ENCODE assay signal across 8 cellular contexts in the genomic region with DNA sequence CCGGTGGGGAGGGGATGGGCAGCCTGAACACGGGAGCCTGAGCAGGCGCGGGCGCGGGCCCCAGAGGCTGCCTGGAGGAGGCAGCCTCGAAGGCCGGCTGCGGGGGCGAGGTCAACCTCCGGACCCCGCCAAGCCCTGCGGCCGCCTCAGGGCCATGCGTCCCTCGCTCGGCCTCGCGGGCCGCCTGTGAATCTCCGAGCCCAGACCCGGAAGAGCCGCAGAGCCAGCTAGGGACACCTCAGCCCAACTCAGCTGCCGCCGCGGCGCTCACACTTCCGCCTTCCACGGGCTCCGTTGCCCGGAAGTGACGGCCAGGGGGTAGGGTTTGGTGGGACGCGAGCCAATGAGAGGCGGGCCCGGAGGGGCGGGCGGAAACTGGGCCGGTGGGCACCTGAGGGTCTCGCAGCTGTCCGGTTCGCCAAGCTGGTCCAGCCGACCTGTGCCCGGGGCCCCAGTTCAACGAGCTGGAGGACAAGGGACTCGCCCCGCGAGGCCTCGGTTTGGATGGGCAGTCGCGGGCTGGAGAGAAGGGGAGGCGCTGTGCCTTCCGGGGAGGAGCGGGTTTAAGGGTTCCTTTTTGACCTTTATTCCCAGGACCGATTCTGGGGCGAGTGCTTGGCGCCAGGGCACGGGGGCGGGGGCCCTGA. TPM values are rescaled to one million over a fixed set of nuclear protein-coding genes. Genes with fewer than 3 reads are reported as not detected.
A peak's percentile ranks its signal among the peaks of the same experiment; 100 is the strongest.
DNase-seq lines count a peak whose midpoint lies in the region; ATAC-seq, FAIRE-seq and TF ChIP-seq lines count a peak whose summit lies in the region.

A gene (minus strand): TSS at position 277 of the 647 bp plus-strand sequence. CDS start 386 bp downstream, outside the sequence.

- 1% methylated on average over 15 of the region's 59 CpGs for whole genome bisulfite sequencing in A549 (ENCODE audit: missing lambda C conversion rate)

- H3K4me3 ChIP-seq in A549 (peak within 1 kb of the TSS; percentile 74), iPS-18c (ENCODE audit: insufficient read depth, low read depth, low read length) (peak within 1 kb of the TSS; percentile 87), skeletal muscle tissue (ENCODE audit: low read length in 3 of 3) (peak within 1 kb of the TSS; percentile 80 to 90 (median 84))

- TF ChIP-seq CTCF in A549 (IDR thresholded peaks at IDR 0.05) (no peak; the same call in 2 of the 3 replicates), VCaP (conservative IDR thresholded peaks at IDR 0.05) (no peak), MCF 10A (IDR thresholded peaks at IDR 0.05; ENCODE audit: unreplicated experiment) (no peak)

- H3K27me3 Mint-ChIP-seq in MCF 10A (ENCODE audit: insufficient read depth, unreplicated experiment): peaks cover 2% of the 10 kb centered on the region

- CTCF ChIA-PET in A549 (lab: Yijun Ruan, JAX): interaction anchor here (0.6 to 2.6 kb wide), 20 partner anchors 10 to 199 kb away, joined by 3 to 24 read pairs (median 4); no protein-coding TSS in a partner anchor
- CTCF ChIA-PET in MCF 10A (lab: Yijun Ruan, JAX): interaction anchor here (0.5 to 1.5 kb wide), 4 partner anchors 35 to 222 kb away, joined by 3 to 5 read pairs (median 4); no protein-coding TSS in a partner anchor

- TF ChIP-seq RAD21 in A549 (conservative IDR thresholded peaks at IDR 0.05 in 1 of 2, IDR thresholded peaks at IDR 0.05 in 1 of 2): peak in 1 of 2 experiments; percentile 24; a peak in 1 of 5 replicates

- H3K9ac ChIP-seq in skeletal muscle tissue (ENCODE audit: low read depth in 1 of 3, low read length in 3 of 3): peak within 1 kb of the TSS; percentile 73 to 94 (median 93)

- BruUV-seq in MCF 10A (replicated peaks; lab: Mats Ljungman, UMichigan): no TSS peak

- POLR2A ChIA-PET in A549 (lab: Yijun Ruan, JAX): interaction anchor here (0.6 to 2.2 kb wide), 8 partner anchors 11 to 220 kb away, joined by 3 to 9 read pairs (median 4); a partner anchor contains a TSS
- POLR2A ChIA-PET in MCF 10A (lab: Yijun Ruan, JAX): interaction anchor here (0.6 to 2.6 kb wide), 16 partner anchors 10 to 621 kb away, joined by 3 to 30 read pairs (median 6); a partner anchor contains a TSS

- no peaks in the 10 kb centered on the region for H3K9me3 Mint-ChIP-seq in MCF 10A (ENCODE audit: unreplicated experiment)

- peak within 1 kb of the TSS; percentile 84 for H3K4me3 Mint-ChIP-seq in MCF 10A (ENCODE audit: unreplicated experiment)

- DNase-seq in A549 (ENCODE audit: low read depth in 1 of 2, low spot score in 1 of 2) (peak; percentile 87 to 100), NCI-H2171 treated with DMSO at 0.1 percent for 48 hours (lab: John Stamatoyannopoulos, UW) (peak; percentile 72), MCF 10A (ENCODE audit: unreplicated experiment) (peak; percentile 88)

- ATAC-seq in A549 (peak; percentile 94 to 95), GM18519 (IDR thresholded peaks at IDR 0.05; ENCODE audit: low FRiP score, unreplicated experiment) (peak; percentile 52), HG03045 (IDR thresholded peaks at IDR 0.05; ENCODE audit: unreplicated experiment) (peak; percentile 86)

- H3K9me3 ChIP-seq in A549: no peaks in the 10 kb centered on the region
- no peaks in the 10 kb centered on the region for H3K9me3 ChIP-seq in iPS-18c (ENCODE audit: control insufficient read depth, insufficient read depth, low read length)
- no peaks in the 10 kb centered on the region for H3K9me3 ChIP-seq in skeletal muscle tissue (ENCODE audit: control insufficient read depth in 3 of 3, low read length in 3 of 3)

- H3K4me1 ChIP-seq in A549 (peaks cover 22% of the 10 kb centered on the region), skeletal muscle tissue (ENCODE audit: control insufficient read depth in 3 of 3, insufficient read depth in 3 of 3, low read length in 3 of 3) (peaks cover 14 to 30% (median 19%) of the 10 kb centered on the region in 3 donors)

- no peak for TF ChIP-seq EP300 in A549 (IDR thresholded peaks at IDR 0.05)

- peaks cover 12% of the 10 kb centered on the region for H3K36me3 Mint-ChIP-seq in MCF 10A (ENCODE audit: insufficient read depth, unreplicated experiment)

- H3K27ac Mint-ChIP-seq in MCF 10A (ENCODE audit: low read depth, unreplicated experiment): peak within 1 kb of the TSS; percentile 93

- no peak for FAIRE-seq in A549 (lab: Jason Lieb, UNC)

- H3K4me2 ChIP-seq in A549: peak within 1 kb of the TSS; percentile 90

- H3K27ac ChIP-seq in A549 (peak within 1 kb of the TSS; percentile 91 to 92), VCaP (peak within 1 kb of the TSS; percentile 89), skeletal muscle tissue (ENCODE audit: low read depth, low read length) (peak within 1 kb of the TSS; percentile 90)

- peak; percentile 95 for TF ChIP-seq POLR2A in A549 (IDR thresholded peaks at IDR 0.05; ENCODE audit: low read length)

- peaks cover 13% of the 10 kb centered on the region for H3K4me1 Mint-ChIP-seq in MCF 10A (ENCODE audit: insufficient read depth, unreplicated experiment)

- H3K27me3 ChIP-seq in skeletal muscle tissue (ENCODE audit: control insufficient read depth in 3 of 3, insufficient read depth in 3 of 3, low read length in 3 of 3): no peaks in the 10 kb centered on the region

- intact Hi-C loops in MCF 10A (cut with micrococcal nuclease): loop anchor here (2.0 kb wide), 1 partner anchor 34 kb away; no protein-coding TSS in a partner anchor

- peaks cover 0 to 4% (median 0%) of the 10 kb centered on the region in 3 donors for H3K36me3 ChIP-seq in skeletal muscle tissue (ENCODE audit: control insufficient read depth in 3 of 3, insufficient read depth in 3 of 3, low read length in 3 of 3)

TF ChIP-seq in A549, 52 proteins besides CTCF, POLR2A, EP300 and RAD21 (continues in another document):
- peak; percentile 74 for TF ChIP-seq TP53 (CRISPR knock-in tag; IDR thresholded peaks at IDR 0.05)
- no peak; the same call in 1 of the 2 replicates for TF ChIP-seq TFCP2L1 (CRISPR knock-in tag; IDR thresholded peaks at IDR 0.05)
- TF ChIP-seq MYC (IDR thresholded peaks at IDR 0.05; ENCODE audit: borderline replicate concordance, low read length): 0 out of 2 replicates have a peak, but pooled peaks have one; percentile 42
- TF ChIP-seq, protein P1, sequence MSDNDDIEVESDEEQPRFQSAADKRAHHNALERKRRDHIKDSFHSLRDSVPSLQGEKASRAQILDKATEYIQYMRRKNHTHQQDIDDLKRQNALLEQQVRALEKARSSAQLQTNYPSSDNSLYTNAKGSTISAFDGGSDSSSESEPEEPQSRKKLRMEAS (IDR thresholded peaks at IDR 0.05): peak; percentile 59
- TF ChIP-seq, protein P2, sequence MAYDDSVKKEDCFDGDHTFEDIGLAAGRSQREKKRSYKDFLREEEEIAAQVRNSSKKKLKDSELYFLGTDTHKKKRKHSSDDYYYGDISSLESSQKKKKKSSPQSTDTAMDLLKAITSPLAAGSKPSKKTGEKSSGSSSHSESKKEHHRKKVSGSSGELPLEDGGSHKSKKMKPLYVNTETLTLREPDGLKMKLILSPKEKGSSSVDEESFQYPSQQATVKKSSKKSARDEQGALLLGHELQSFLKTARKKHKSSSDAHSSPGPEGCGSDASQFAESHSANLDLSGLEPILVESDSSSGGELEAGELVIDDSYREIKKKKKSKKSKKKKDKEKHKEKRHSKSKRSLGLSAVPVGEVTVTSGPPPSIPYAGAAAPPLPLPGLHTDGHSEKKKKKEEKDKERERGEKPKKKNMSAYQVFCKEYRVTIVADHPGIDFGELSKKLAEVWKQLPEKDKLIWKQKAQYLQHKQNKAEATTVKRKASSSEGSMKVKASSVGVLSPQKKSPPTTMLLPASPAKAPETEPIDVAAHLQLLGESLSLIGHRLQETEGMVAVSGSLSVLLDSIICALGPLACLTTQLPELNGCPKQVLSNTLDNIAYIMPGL (CRISPR knock-in tag; IDR thresholded peaks at IDR 0.05; ENCODE audit: borderline replicate concordance): peak; percentile 38; the same call in 1 of the 2 replicates
- peak; percentile 26; the same call in 1 of the 2 replicates for TF ChIP-seq GATA3 (IDR thresholded peaks at IDR 0.05; ENCODE audit: borderline replicate concordance)
- no peak for TF ChIP-seq RCOR1 (IDR thresholded peaks at IDR 0.05; ENCODE audit: low read depth, low read length)
- no peak; the same call in 1 of the 2 replicates for TF ChIP-seq KDM5A (IDR thresholded peaks at IDR 0.05)
- TF ChIP-seq, protein P3, sequence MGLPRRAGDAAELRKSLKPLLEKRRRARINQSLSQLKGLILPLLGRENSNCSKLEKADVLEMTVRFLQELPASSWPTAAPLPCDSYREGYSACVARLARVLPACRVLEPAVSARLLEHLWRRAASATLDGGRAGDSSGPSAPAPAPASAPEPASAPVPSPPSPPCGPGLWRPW (IDR thresholded peaks at IDR 0.05): no peak
- TF ChIP-seq MAZ (IDR thresholded peaks at IDR 0.05; ENCODE audit: borderline replicate concordance, low read depth, low read length): 0 out of 2 replicates have a peak, but pooled peaks have one; percentile 9

RNA-seq across cellular contexts. Expression of the gene that starts here (rescaled TPM):
- polyA plus RNA-seq in A549 (2011; rRNA removed) (35.8 and 49.3 TPM in 2 replicates), A549 (2017; fragmentation: RNase III; extraction: RNeasy Plus Mini Kit Qiagen cat#74134 plus additional on column Dnase treatment) (59.7 to 72.9 TPM (median 67.4 TPM) in 3 replicates)
- 58.1 and 82.4 TPM in 2 replicates for polyA plus RNA-seq in A549 (2012; cell fraction: cytosol; rRNA removed)
- polyA plus RNA-seq in A549 (2012; cell fraction: nucleus; rRNA removed): 198 and 284 TPM in 2 replicates
- 85.1 and 108 TPM in 2 replicates for polyA minus RNA-seq in A549 (2011; rRNA and poly(A)+ RNA removed)
- total RNA-seq in MCF 10A (2022) (98.2 and 108 TPM in 2 replicates), skeletal muscle tissue (26.1 TPM)

Comparison
In these comparisons a context has a peak if more than half of its experiments do, and no peak if none do; other contexts are left out.
1. Peak in every context shown above with its lines: DNase-seq, ATAC-seq, H3K4me3 ChIP-seq and H3K27ac ChIP-seq.